ENCODE assay signal across 8 cellular contexts in genomic region chr6:116536216-116536621, GRCh38. TPM values are rescaled to one million over a fixed set of nuclear protein-coding genes. Genes with fewer than 3 reads are reported as not detected.
DNase-seq lines count a peak whose midpoint lies in the region; ATAC-seq and TF ChIP-seq lines count a peak whose summit lies in the region.

No MANE protein-coding gene starts in this region.

- H3K36me3 Mint-ChIP-seq in endothelial cell (ENCODE audit: low read depth, unreplicated experiment), result no peaks in the 10 kb centered on the region

- no peak overlapping the region for H3K27ac Mint-ChIP-seq in endothelial cell (ENCODE audit: unreplicated experiment)

- peaks cover 6% of the 10 kb centered on the region for H3K27me3 Mint-ChIP-seq in endothelial cell (ENCODE audit: unreplicated experiment)

- peak; percentile 50 for ATAC-seq in GM18861 (IDR thresholded peaks at IDR 0.05; ENCODE audit: unreplicated experiment)
- ATAC-seq in HG02610 (IDR thresholded peaks at IDR 0.05; ENCODE audit: unreplicated experiment), result no peak

- no peaks in the 10 kb centered on the region for H3K4me1 ChIP-seq in vagina

- H3K9me3 Mint-ChIP-seq in endothelial cell (ENCODE audit: unreplicated experiment), result no peaks in the 10 kb centered on the region

- no peak overlapping the region for H3K4me3 Mint-ChIP-seq in endothelial cell (ENCODE audit: unreplicated experiment)

- H3K4me3 ChIP-seq in SK-N-MC, result no peak overlapping the region
- H3K4me3 ChIP-seq in vagina, result no peak overlapping the region

- no peaks in the 10 kb centered on the region for H3K27me3 ChIP-seq in vagina

- no peak overlapping the region for H3K9ac ChIP-seq in SK-N-MC (ENCODE audit: insufficient read length)

- H3K4me1 Mint-ChIP-seq in endothelial cell (ENCODE audit: unreplicated experiment), result peaks cover 26% of the 10 kb centered on the region

- DNase-seq in CMK (ENCODE audit: low read depth), result peak; percentile 47
- DNase-seq in LHCN-M2 (ENCODE audit: low read depth), result peak; percentile 71
- peak; percentile 52 for DNase-seq in SK-N-MC (ENCODE audit: low read depth, low spot score)
- DNase-seq in endothelial cell (ENCODE audit: low spot score), result peak; percentile 31
- DNase-seq in myocyte (ENCODE audit: low read depth), result peak; percentile 73
- no peak for DNase-seq in vagina (ENCODE audit: extremely low spot score in 2 of 2)

- H3K36me3 ChIP-seq in SK-N-MC (ENCODE audit: insufficient read depth, low read length), result no peaks in the 10 kb centered on the region
- no peaks in the 10 kb centered on the region for H3K36me3 ChIP-seq in vagina

- H3K27ac ChIP-seq in SK-N-MC (no peak overlapping the region), vagina (no peak overlapping the region)

- intact Hi-C loops in vagina (cut with DNase I), result no loop called here

- TF ChIP-seq CTCF in endothelial cell (IDR thresholded peaks at IDR 0.05; ENCODE audit: unreplicated experiment) (peak; percentile 81), vagina (IDR thresholded peaks at IDR 0.05) (peak in 1 of 3 experiments; percentile 65)

- TF ChIP-seq POLR2A in vagina (IDR thresholded peaks at IDR 0.05), result no peak

- H3K9me3 ChIP-seq in SK-N-MC (ENCODE audit: low read depth, low read length) (no peaks in the 10 kb centered on the region), vagina (no peaks in the 10 kb centered on the region)

RNA-seq across cellular contexts. Expression of gene TRAPPC3L, which starts 9.3 kb away (rescaled TPM):
- 0.06 TPM in 1 of 2 replicates, not detected in the other for total RNA-seq in LHCN-M2 (2014; rRNA removed)
- polyA plus RNA-seq in LHCN-M2 (2012), result 0.04 TPM
- not detected for total RNA-seq in endothelial cell (ENCODE audit: unreplicated experiment)
- 0.35 TPM in 1 of 2 replicates, not detected in the other for total RNA-seq in myocyte
- 0.05 TPM for polyA plus RNA-seq in myocyte (2012)
- not detected for total RNA-seq in vagina

RNA-seq across cellular contexts. Expression of gene CALHM4, which starts 17.3 kb away (rescaled TPM):
- 0.26 and 1.3 TPM in 2 replicates for total RNA-seq in LHCN-M2 (2014; rRNA removed)
- not detected for polyA plus RNA-seq in LHCN-M2 (2012)
- not detected for total RNA-seq in endothelial cell (ENCODE audit: unreplicated experiment)
- not detected in 2 replicates for total RNA-seq in myocyte
- not detected for polyA plus RNA-seq in myocyte (2012)
- total RNA-seq in vagina, result not detected

RNA-seq across cellular contexts. Expression of gene CALHM5, which starts 24.8 kb away (rescaled TPM):
- 5.1 and 6.3 TPM in 2 replicates for total RNA-seq in LHCN-M2 (2014; rRNA removed)
- 4.3 TPM for polyA plus RNA-seq in LHCN-M2 (2012)
- total RNA-seq in endothelial cell (ENCODE audit: unreplicated experiment), result 7.2 TPM
- total RNA-seq in myocyte, result 5.0 and 5.4 TPM in 2 replicates
- polyA plus RNA-seq in myocyte (2012), result 8.7 TPM
- 2.2 TPM for total RNA-seq in vagina

RNA-seq across cellular contexts. Expression of gene RWDD1, which starts 35.1 kb away (rescaled TPM):
- total RNA-seq in LHCN-M2 (2014; rRNA removed) (46.8 and 61.5 TPM in 2 replicates), endothelial cell (ENCODE audit: unreplicated experiment) (38.0 TPM), myocyte (32.2 and 32.5 TPM in 2 replicates), vagina (37.8 TPM)
- polyA plus RNA-seq in LHCN-M2 (2012), result 46.5 TPM
- polyA plus RNA-seq in myocyte (2012), result 28.9 TPM

Comparison
In these comparisons a context has a peak if more than half of its experiments do, and no peak if none do; other contexts are left out.
1. DNase-seq: peak in CMK (single experiment), LHCN-M2 (single experiment), SK-N-MC (single experiment), endothelial cell (single experiment) and myocyte (single experiment); none in vagina (0 of 2).